ENCODE assay signal across 10 cellular contexts in the genomic region with DNA sequence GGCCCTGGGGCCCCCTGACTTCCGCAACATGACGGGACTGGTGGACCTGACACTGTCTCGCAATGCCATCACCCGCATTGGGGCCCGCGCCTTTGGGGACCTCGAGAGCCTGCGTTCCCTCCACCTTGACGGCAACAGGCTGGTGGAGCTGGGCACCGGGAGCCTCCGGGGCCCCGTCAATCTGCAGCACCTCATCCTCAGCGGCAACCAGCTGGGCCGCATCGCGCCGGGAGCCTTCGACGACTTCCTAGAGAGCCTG. TPM values are rescaled to one million over a fixed set of nuclear protein-coding genes. Genes with fewer than 3 reads are reported as not detected.
DNase-seq lines count a peak whose midpoint lies in the region; ATAC-seq and TF ChIP-seq lines count a peak whose summit lies in the region.
"Had no signal": no experiment of that assay in that cellular context is flagged by ENCODE, and none has a peak within 500 bp of the region (broad histone marks: within the 10 kb centered on the region; RNA-seq: fewer than 3 reads in every experiment).

No MANE protein-coding gene starts in this region.

- H3K36me3 Mint-ChIP-seq in H9 (ENCODE audit: insufficient read depth in 1 of 3, low read depth in 3 of 3) (peaks cover 0 to 10% (median 2%) of the 10 kb centered on the region in 3 experiments; a peak in 3 of 7 replicates), immature natural killer cell (no peaks in the 10 kb centered on the region)
- no peaks in the 10 kb centered on the region for H3K36me3 Mint-ChIP-seq in activated CD8-positive, alpha-beta T cell treated with anti-CD3 and anti-CD28 coated beads, Interleukin-2, amount 10 ng/mL, durations not matched to agents 7 days and 5 days (ENCODE audit: low read depth)

- H4K91ac ChIP-seq in H9 (ENCODE audit: insufficient read length, low read depth, low read length), result no peak overlapping the region

- H4K8ac ChIP-seq in H9 (replicated peaks; ENCODE audit: insufficient read length, low read depth, low read length), result no peak overlapping the region

- H2BK5ac ChIP-seq in H9 (ENCODE audit: insufficient read length, low read length), result no peak overlapping the region

- no peaks in the 10 kb centered on the region for H4K20me1 ChIP-seq in H9 (ENCODE audit: control insufficient read depth, insufficient read depth, insufficient read length)

- H3K79me2 ChIP-seq in H9 (ENCODE audit: insufficient read depth, low read length), result no peaks in the 10 kb centered on the region

- WGBS in H9 (ENCODE audit: extremely low coverage, insufficient read length, low lambda C conversion rate), result no CpG with 5 or more reads among the region's 19 CpGs

- no peaks in the 10 kb centered on the region for H3K79me1 ChIP-seq in H9 (ENCODE audit: insufficient read depth, low read depth, low read length, poor library complexity, severe bottlenecking)

- H3K14ac ChIP-seq in H9 (ENCODE audit: insufficient read depth, low read length), result no peak overlapping the region

- no peak for TF ChIP-seq POLR2A in Peyer's patch (IDR thresholded peaks at IDR 0.05)

- H3K23me2 ChIP-seq in H9 (ENCODE audit: insufficient read length, low read depth, low read length, poor library complexity, severe bottlenecking), result peaks cover 10% of the 10 kb centered on the region

- H3K56ac ChIP-seq in H9 (ENCODE audit: insufficient read length, low read depth, low read length), result no peak overlapping the region

- H3K27ac ChIP-seq in A673 (ENCODE audit: low read depth, low read length, poor library complexity, severe bottlenecking) (peak overlapping the region; percentile 69), H9 (ENCODE audit: insufficient read length, low read depth, low read length) (no peak overlapping the region), Peyer's patch (peak overlapping the region in 1 of 4 donors; percentile 86)

- CTCF ChIA-PET in A673 (lab: Charles Lee), result interaction anchor here (0.5 kb wide), 1 partner anchor 65 kb away, joined by 3 read pairs; no protein-coding TSS in a partner anchor
- CTCF ChIA-PET in activated CD8-positive, alpha-beta T cell treated with anti-CD3 and anti-CD28 coated beads, Interleukin-2, amount 10 ng/mL, durations not matched to agents 7 days and 5 days (lab: Charles Lee), result no interaction called here

- H3K4me3 ChIP-seq in A673 (ENCODE audit: low read depth, low read length, poor library complexity, severe bottlenecking), result peak overlapping the region; percentile 72
- H3K4me3 ChIP-seq in Peyer's patch, result no peak overlapping the region

- H4K5ac ChIP-seq in H9 (ENCODE audit: insufficient read length, low read depth, low read length), result no peak overlapping the region

- no peaks in the 10 kb centered on the region for H3K27me3 ChIP-seq in A673 (replicated peaks; ENCODE audit: insufficient read depth, low read depth, low read length, poor library complexity)
- no peaks in the 10 kb centered on the region for H3K27me3 ChIP-seq in H9 (ENCODE audit: insufficient read depth, low read length)
- H3K27me3 ChIP-seq in Peyer's patch, result no peaks in the 10 kb centered on the region

- ATAC-seq in activated CD8-positive, alpha-beta T cell treated with anti-CD3 and anti-CD28 coated beads, Interleukin-2, amount 10 ng/mL, durations not matched to agents 7 days and 5 days, result no peak
- ATAC-seq in GM19452 (IDR thresholded peaks at IDR 0.05; ENCODE audit: unreplicated experiment) (no peak), HG03521 (IDR thresholded peaks at IDR 0.05; ENCODE audit: unreplicated experiment) (no peak), HG03097 (IDR thresholded peaks at IDR 0.05; ENCODE audit: low FRiP score, unreplicated experiment) (no peak)

- H3K9me3 Mint-ChIP-seq in H9 (no peaks in the 10 kb centered on the region), immature natural killer cell (no peaks in the 10 kb centered on the region)
- H3K9me3 Mint-ChIP-seq in activated CD8-positive, alpha-beta T cell treated with anti-CD3 and anti-CD28 coated beads, Interleukin-2, amount 10 ng/mL, durations not matched to agents 7 days and 5 days (ENCODE audit: insufficient read depth), result no peaks in the 10 kb centered on the region

- H3K4ac ChIP-seq in H9 (ENCODE audit: low read depth, low read length), result no peak overlapping the region

- no peak overlapping the region for H2AFZ ChIP-seq in H9 (ENCODE audit: low read length)

- H2BK20ac ChIP-seq in H9 (ENCODE audit: low read depth, low read length, poor library complexity, severe bottlenecking), result no peak overlapping the region

- H3K4me3 Mint-ChIP-seq in H9 (peak overlapping the region; percentile 78 to 84), immature natural killer cell (peak overlapping the region in 4 of 5 donors; percentile 50 to 79 (median 62))
- H3K4me3 Mint-ChIP-seq in activated CD8-positive, alpha-beta T cell treated with anti-CD3 and anti-CD28 coated beads, Interleukin-2, amount 10 ng/mL, durations not matched to agents 7 days and 5 days, result peak overlapping the region; percentile 78

- H3K9me3 ChIP-seq in A673 (ENCODE audit: low read depth, low read length, poor library complexity, severe bottlenecking), result no peaks in the 10 kb centered on the region
- no peaks in the 10 kb centered on the region for H3K9me3 ChIP-seq in H9 (ENCODE audit: control insufficient read depth, low read depth, low read length)
- H3K9me3 ChIP-seq in Peyer's patch, result no peaks in the 10 kb centered on the region

- H3K27ac Mint-ChIP-seq in H9 (no peak overlapping the region), immature natural killer cell (no peak overlapping the region)
- H3K27ac Mint-ChIP-seq in activated CD8-positive, alpha-beta T cell treated with anti-CD3 and anti-CD28 coated beads, Interleukin-2, amount 10 ng/mL, durations not matched to agents 7 days and 5 days, result peak overlapping the region; percentile 15

- POLR2A ChIA-PET in A673 (lab: Charles Lee; ENCODE audit: low non-redundant PET), result no interaction called here
- POLR2A ChIA-PET in activated CD8-positive, alpha-beta T cell treated with anti-CD3 and anti-CD28 coated beads, Interleukin-2, amount 10 ng/mL, durations not matched to agents 7 days and 5 days (lab: Charles Lee), result interaction anchor here (0.7 kb wide), 1 partner anchor 13 kb away, joined by 3 read pairs; no protein-coding TSS in a partner anchor

- H3K36me3 ChIP-seq in A673 (ENCODE audit: insufficient read depth, low read length, poor library complexity, severe bottlenecking), result peaks cover 11% of the 10 kb centered on the region
- no peaks in the 10 kb centered on the region for H3K36me3 ChIP-seq in Peyer's patch

- BruUV-seq in A673 (replicated peaks; lab: Mats Ljungman, UMichigan), result no TSS peak

- TF ChIP-seq CTCF in A673 (conservative IDR thresholded peaks at IDR 0.05; ENCODE audit: low read depth, low read length), result no peak
- TF ChIP-seq CTCF in H9 (conservative IDR thresholded peaks at IDR 0.05), result no peak
- TF ChIP-seq CTCF in Peyer's patch (IDR thresholded peaks at IDR 0.05), result no peak

- H3T11ph ChIP-seq in H9 (ENCODE audit: low read length), result no peak overlapping the region

- intact Hi-C loops in A673 (cut with micrococcal nuclease; ENCODE audit: unreplicated experiment), result no loop called here

- no peak overlapping the region for H2AK5ac ChIP-seq in H9 (ENCODE audit: insufficient read length, low read length)

- H3K4me2 ChIP-seq in H9 (ENCODE audit: insufficient read depth, insufficient read length, low read length), result no peak overlapping the region

- no peak overlapping the region for H2BK12ac ChIP-seq in H9 (ENCODE audit: insufficient read length, low read depth, low read length)

- H3K4me1 ChIP-seq in A673 (ENCODE audit: insufficient read depth, low read length, poor library complexity, severe bottlenecking) (peaks cover 16% of the 10 kb centered on the region), H9 (ENCODE audit: insufficient read depth, low read length) (no peaks in the 10 kb centered on the region), Peyer's patch (peaks cover 0 to 15% (median 2%) of the 10 kb centered on the region in 4 donors)

- no peak overlapping the region for H2BK15ac ChIP-seq in H9 (ENCODE audit: low read depth, low read length)

- DNase-seq in A673 (ENCODE audit: low spot score) (peak; percentile 26), H9 (peak; percentile 57), immature natural killer cell (no peak), Peyer's patch (no peak)
- no peak for DNase-seq in activated CD8-positive, alpha-beta T cell treated with anti-CD3 and anti-CD28 coated beads, Interleukin-2, amount 10 ng/mL, durations not matched to agents 7 days and 5 days
- DNase-seq: activated CD4-positive, CD25-positive, alpha-beta regulatory T cell; EL had no signal

- H3K4me1 Mint-ChIP-seq in H9 (peaks cover 9% of the 10 kb centered on the region in 2 experiments), immature natural killer cell (peaks cover 6 to 7% of the 10 kb centered on the region in 2 donors)
- H3K4me1 Mint-ChIP-seq in activated CD8-positive, alpha-beta T cell treated with anti-CD3 and anti-CD28 coated beads, Interleukin-2, amount 10 ng/mL, durations not matched to agents 7 days and 5 days (ENCODE audit: low read depth), result peaks cover 23% of the 10 kb centered on the region

- H3K23ac ChIP-seq in H9 (ENCODE audit: insufficient read length, low read depth, low read length), result no peak overlapping the region

- no peak overlapping the region for H3K9ac ChIP-seq in H9 (ENCODE audit: extremely low read depth, insufficient read length, low read length)

- H2BK120ac ChIP-seq in H9 (ENCODE audit: low read depth, low read length, poor library complexity, severe bottlenecking), result no peak overlapping the region

- H3K27me3 Mint-ChIP-seq in H9 (ENCODE audit: low read depth) (peaks cover 2% of the 10 kb centered on the region), immature natural killer cell (ENCODE audit: low read depth in 3 of 3) (peaks cover 0 to 5% (median 2%) of the 10 kb centered on the region in 3 donors)
- no peaks in the 10 kb centered on the region for H3K27me3 Mint-ChIP-seq in activated CD8-positive, alpha-beta T cell treated with anti-CD3 and anti-CD28 coated beads, Interleukin-2, amount 10 ng/mL, durations not matched to agents 7 days and 5 days (ENCODE audit: low read depth)

- no peak overlapping the region for H3K18ac ChIP-seq in H9 (ENCODE audit: insufficient read length, low read depth, low read length)

RNA-seq across cellular contexts. Expression of a gene that starts 1.0 kb away (rescaled TPM):
- total RNA-seq in A673 (2021) (52.9 and 57.2 TPM in 2 replicates), H9 (2021) (65.1 and 66.7 TPM in 2 replicates), Peyer's patch (1 to 10 TPM; 2.5 to 9.0 (median 4.3) TPM)
- total RNA-seq in activated CD8-positive, alpha-beta T cell treated with anti-CD3 and anti-CD28 coated beads, Interleukin-2, amount 10 ng/mL, durations not matched to agents 7 days and 5 days, result 10 to 100 TPM; 24.6 to 28.3 TPM
- under 1 TPM in 2 of 3 donors, not detected in 1; 0.12 to 0.16 TPM for polyA plus RNA-seq in immature natural killer cell

RNA-seq across cellular contexts. Expression of a gene that starts 14.6 kb away (rescaled TPM):
- 33.1 and 35.0 TPM in 2 replicates for total RNA-seq in A673 (2021)
- total RNA-seq in H9 (2021), result 49.0 and 52.5 TPM in 2 replicates
- 10 to 100 TPM; 23.1 to 27.3 TPM for total RNA-seq in activated CD8-positive, alpha-beta T cell treated with anti-CD3 and anti-CD28 coated beads, Interleukin-2, amount 10 ng/mL, durations not matched to agents 7 days and 5 days
- 10 to 100 TPM; 19.5 to 29.1 (median 27.5) TPM for polyA plus RNA-seq in immature natural killer cell
- 10 to 100 TPM in 3 of 4 donors, 1 to 10 TPM in 1; 6.6 to 57.7 (median 38.0) TPM for total RNA-seq in Peyer's patch

Comparison
In these comparisons a context has a peak if more than half of its experiments do, and no peak if none do; other contexts are left out.
1. DNase-seq: peak in A673 (single experiment) and H9 (single experiment); none in activated CD8-positive, alpha-beta T cell treated with anti-CD3 and anti-CD28 coated beads, Interleukin-2, amount 10 ng/mL, durations not matched to agents 7 days and 5 days (single experiment), immature natural killer cell (0 of 3) and Peyer's patch (0 of 3).
2. Peak in every context shown above with its lines, with median percentiles within 50 percentile points of each other: H3K4me3 Mint-ChIP-seq.